Comparison of ENCODE assay signal across 10 cellular contexts in genomic region chr5:10590226-10591047, GRCh38. TPM values are rescaled to one million over a fixed set of nuclear protein-coding genes. Genes with fewer than 3 reads are reported as not detected.
DNase-seq lines count a peak whose midpoint lies in the region; ATAC-seq and TF ChIP-seq lines count a peak whose summit lies in the region.
"Had no signal": no experiment of that assay in that cellular context is flagged by ENCODE, and none has a peak within 500 bp of the region (broad histone marks: within the 10 kb centered on the region; RNA-seq: fewer than 3 reads in every experiment).

No MANE protein-coding gene starts in this region.

- intact Hi-C loops in Panc1 (cut with micrococcal nuclease; ENCODE audit: unreplicated experiment): no loop called here

- H3K27ac ChIP-seq in Panc1 (ENCODE audit: low read length) (peak overlapping the region; percentile 66), skeletal muscle tissue (ENCODE audit: low read depth, low read length) (peak overlapping the region; percentile 18)

- in situ Hi-C loops in Panc1 (cut with HindIII; ENCODE audit: low pct_unique_long_range_greater_than_20kb, low sequenced_read_pairs): no loop called here

- peak overlapping the region in 1 of 2 experiments; percentile 0; a peak in 1 of 4 replicates for H3K4me3 ChIP-seq in Panc1 (ENCODE audit: low read depth in 2 of 2, low read length in 2 of 2)
- H3K4me3 ChIP-seq in fibroblast of mammary gland (ENCODE audit: control insufficient read depth, low read depth, low read length): no peak overlapping the region
- no peak overlapping the region for H3K4me3 ChIP-seq in skeletal muscle tissue (ENCODE audit: low read length in 3 of 3)

- TF ChIP-seq CTCF in Panc1 (IDR thresholded peaks at IDR 0.05) (no peak), fibroblast of mammary gland (conservative IDR thresholded peaks at IDR 0.05; ENCODE audit: control insufficient read depth, insufficient read depth, low read depth, low read length) (no peak)

- DNase-seq in Panc1 (ENCODE audit: low read depth, low spot score) (no peak), fibroblast of mammary gland (ENCODE audit: low read depth) (peak; percentile 67)
- no peak for DNase-seq in activated effector memory CD4-positive, alpha-beta T cell treated with Interleukin-2 at 50 U/mL for 16 hours
- DNase-seq in activated T-cell treated with anti-CD3 and anti-CD28 coated beads, Interleukin-2, amount 50 U/mL, for 48 hours: no peak
- DNase-seq in activated CD4-positive, CD25-positive, alpha-beta regulatory T cell treated with anti-CD3 and anti-CD28 coated beads, Interleukin-2, amount 50 U/mL, for 72 hours: no peak
- DNase-seq: stimulated activated naive CD4-positive, alpha-beta T cell treated with Interleukin-2 at 50 U/mL for 16 hours had no signal

- H3K9me3 ChIP-seq in Panc1 (ENCODE audit: control insufficient read depth, insufficient read depth, low read depth, low read length) (no peaks in the 10 kb centered on the region), skeletal muscle tissue (ENCODE audit: control insufficient read depth in 3 of 3, low read length in 3 of 3) (no peaks in the 10 kb centered on the region)

- H3K9ac ChIP-seq in skeletal muscle tissue (ENCODE audit: low read depth in 1 of 3, low read length in 3 of 3): no peak overlapping the region

- CTCF ChIA-PET in Panc1 (lab: Charles Lee): interaction anchor here (0.6 to 0.7 kb wide), 2 partner anchors 77 to 132 kb away, joined by 3 to 4 read pairs; no protein-coding TSS in a partner anchor

- peak; percentile 42 for ATAC-seq in GM21723 (IDR thresholded peaks at IDR 0.05; ENCODE audit: unreplicated experiment)
- ATAC-seq in Panc1: peak; percentile 86
- no peak for ATAC-seq in HG02973 (IDR thresholded peaks at IDR 0.05; ENCODE audit: unreplicated experiment)
- ATAC-seq: naive thymus-derived CD8-positive, alpha-beta T cell had no signal

- no TSS peak for BruUV-seq in Panc1 (replicated peaks; lab: Mats Ljungman, UMichigan)

- no peaks in the 10 kb centered on the region for H3K36me3 ChIP-seq in Panc1 (ENCODE audit: control insufficient read depth, insufficient read depth, low read length)
- H3K36me3 ChIP-seq in skeletal muscle tissue (ENCODE audit: control insufficient read depth in 3 of 3, insufficient read depth in 3 of 3, low read length in 3 of 3): no peaks in the 10 kb centered on the region

- no peaks in the 10 kb centered on the region for H3K27me3 ChIP-seq in Panc1 (ENCODE audit: control insufficient read depth, insufficient read depth, low read length)
- H3K27me3 ChIP-seq in skeletal muscle tissue (ENCODE audit: control insufficient read depth in 3 of 3, insufficient read depth in 3 of 3, low read length in 3 of 3): no peaks in the 10 kb centered on the region

- POLR2A ChIA-PET in Panc1 (lab: Charles Lee): interaction anchor here (0.7 kb wide), 1 partner anchor 148 kb away, joined by 4 read pairs; no protein-coding TSS in a partner anchor

- H3K4me1 ChIP-seq in Panc1 (ENCODE audit: control insufficient read depth, insufficient read depth, low read length) (peaks cover 56% of the 10 kb centered on the region), skeletal muscle tissue (ENCODE audit: control insufficient read depth in 3 of 3, insufficient read depth in 3 of 3, low read length in 3 of 3) (peaks cover 9 to 22% (median 13%) of the 10 kb centered on the region in 3 donors)

RNA-seq across cellular contexts. Expression of gene ANKRD33B, which starts 26.6 kb away (rescaled TPM):
- total RNA-seq in Panc1 (2021; ENCODE audit: unreplicated experiment) (19.1 TPM), skeletal muscle tissue (2.6 TPM)
- 7.7 TPM for polyA plus RNA-seq in Panc1 (2012; ENCODE audit: insufficient read length)
